ENCODE assay signal across 8 cellular contexts in genomic region chr16:28823291-28823718, GRCh38. TPM values are rescaled to one million over a fixed set of nuclear protein-coding genes. Genes with fewer than 3 reads are reported as not detected.
DNase-seq lines count a peak whose midpoint lies in the region; ATAC-seq and TF ChIP-seq lines count a peak whose summit lies in the region.

No MANE protein-coding gene starts in this region.

- H3K9me3 Mint-ChIP-seq in immature natural killer cell, result no peaks in the 10 kb centered on the region

- H3K9me3 ChIP-seq in suprapubic skin, result no peaks in the 10 kb centered on the region

- no peak for TF ChIP-seq CTCF in suprapubic skin (IDR thresholded peaks at IDR 0.05)

- H3K4me3 Mint-ChIP-seq in immature natural killer cell, result peak overlapping the region; percentile 73 to 98 (median 86)

- H3K27me3 ChIP-seq in suprapubic skin, result no peaks in the 10 kb centered on the region

- peaks cover 14 to 29% (median 22%) of the 10 kb centered on the region in 3 donors for H3K27me3 Mint-ChIP-seq in immature natural killer cell (ENCODE audit: low read depth in 3 of 3)

- H3K27ac ChIP-seq in adipose tissue (ENCODE audit: low read depth, low read length) (peak overlapping the region; percentile 98), suprapubic skin (peak overlapping the region; percentile 99)

- peaks cover 43 to 46% of the 10 kb centered on the region in 2 donors for H3K4me1 Mint-ChIP-seq in immature natural killer cell

- no peak for TF ChIP-seq POLR2A in suprapubic skin (IDR thresholded peaks at IDR 0.05)

- H3K4me3 ChIP-seq in suprapubic skin, result peak overlapping the region; percentile 76

- ATAC-seq in GM18907 (IDR thresholded peaks at IDR 0.05; ENCODE audit: unreplicated experiment), result peak; percentile 30
- peak; percentile 9 for ATAC-seq in HG03175 (IDR thresholded peaks at IDR 0.05; ENCODE audit: unreplicated experiment)
- ATAC-seq in GM18498 (IDR thresholded peaks at IDR 0.05; ENCODE audit: unreplicated experiment), result no peak

- no peak for DNase-seq in immature natural killer cell
- DNase-seq in suprapubic skin (ENCODE audit: low spot score in 2 of 2), result no peak
- no peak for DNase-seq in CD1c-positive myeloid dendritic cell (ENCODE audit: extremely low spot score)
- DNase-seq in HK-2 (ENCODE audit: unreplicated experiment), result no peak

- 0 to 2% (median 1%) methylated on average over 15 to 44 of the region's 44 CpGs for WGBS in adipose tissue, 3 donors
- WGBS in suprapubic skin, result 0% methylated on average over 2 of the region's 44 CpGs

- no peak for TF ChIP-seq EP300 in suprapubic skin (IDR thresholded peaks at IDR 0.05)

- peak overlapping the region in 5 of 6 donors; percentile 56 to 99 (median 86) for H3K27ac Mint-ChIP-seq in immature natural killer cell

- peaks cover 23% of the 10 kb centered on the region for H3K4me1 ChIP-seq in suprapubic skin

- H3K36me3 Mint-ChIP-seq in immature natural killer cell, result peaks cover 7 to 28% (median 12%) of the 10 kb centered on the region in 3 donors

- H3K36me3 ChIP-seq in suprapubic skin, result peaks cover 28% of the 10 kb centered on the region

RNA-seq across cellular contexts. Expression of gene ATXN2L, which starts 0.5 kb away (rescaled TPM):
- polyA plus RNA-seq in adipose tissue (10 to 100 TPM; 37.1 to 61.4 (median 53.0) TPM), immature natural killer cell (10 to 100 TPM in 1 of 3 donors, 1 to 10 TPM in 2; 3.0 to 28.5 (median 9.7) TPM)
- total RNA-seq in suprapubic skin, result 100 to 1,000 TPM in 3 of 4 donors, 10 to 100 TPM in 1; 88.5 to 236 (median 148) TPM

RNA-seq across cellular contexts. Expression of gene TUFM, which starts 22.8 kb away (rescaled TPM):
- 100 to 1,000 TPM; 104 to 196 (median 119) TPM for polyA plus RNA-seq in adipose tissue
- 100 to 1,000 TPM; 149 to 206 (median 153) TPM for polyA plus RNA-seq in immature natural killer cell
- 100 to 1,000 TPM in 3 of 4 donors, 10 to 100 TPM in 1; 83.0 to 121 (median 107) TPM for total RNA-seq in suprapubic skin

RNA-seq across cellular contexts. Expression of gene SH2B1, which starts 40.3 kb away (rescaled TPM):
- polyA plus RNA-seq in adipose tissue (10 to 100 TPM; 25.3 to 49.3 (median 28.3) TPM), immature natural killer cell (1 to 10 TPM; 1.4 to 3.0 (median 1.6) TPM)
- total RNA-seq in suprapubic skin, result 10 to 100 TPM; 27.9 to 47.9 (median 37.3) TPM

RNA-seq across cellular contexts. Expression of gene ATP2A1, which starts 55.0 kb away (rescaled TPM):
- polyA plus RNA-seq in adipose tissue, result under 1 TPM; 0.34 to 0.46 (median 0.39) TPM
- under 1 TPM in 1 of 3 donors, not detected in 2; 0.31 TPM for polyA plus RNA-seq in immature natural killer cell
- under 1 TPM in 2 of 4 donors, not detected in 2; 0.34 to 0.72 TPM for total RNA-seq in suprapubic skin

Comparison
In these comparisons a context has a peak if more than half of its experiments do, and no peak if none do; other contexts are left out.
1. RNA of gene SH2B1, which starts 40.3 kb away (polyA plus RNA-seq): 25.3 to 49.3 TPM in adipose tissue; 1.4 to 3.0 TPM in immature natural killer cell; every median in the first group is over 4 times any median in the second.